ENCODE assay signal across 26 cellular contexts in genomic region chr9:70488793-70489105, GRCh38.
DNase-seq lines count a peak whose midpoint lies in the region; ATAC-seq and TF ChIP-seq lines count a peak whose summit lies in the region.
"Had no signal": no experiment of that assay in that cellular context is flagged by ENCODE, and none has a peak within 500 bp of the region (broad histone marks: within the 10 kb centered on the region; RNA-seq: fewer than 3 reads in every experiment).

No MANE protein-coding gene starts in this region.

- no peak overlapping the region for H2AK5ac ChIP-seq in IMR-90 (ENCODE audit: low read depth, low read length)

- TF ChIP-seq CTCF in IMR-90 (conservative IDR thresholded peaks at IDR 0.05; ENCODE audit: low read depth, low read length) (no peak), choroid plexus epithelial cell (conservative IDR thresholded peaks at IDR 0.05; ENCODE audit: low read depth, low read length) (no peak), mesothelial cell of epicardium (IDR thresholded peaks at IDR 0.05; ENCODE audit: unreplicated experiment) (no peak), suprapubic skin (IDR thresholded peaks at IDR 0.05) (no peak)

- H3K36me3 ChIP-seq in IMR-90 (ENCODE audit: control insufficient read depth, insufficient read depth, low read length) (no peaks in the 10 kb centered on the region), suprapubic skin (no peaks in the 10 kb centered on the region)

- no peak overlapping the region; the same call in 1 of the 2 replicates for H3K4me2 ChIP-seq in IMR-90 (ENCODE audit: low read depth, low read length)
- H3K4me2 ChIP-seq: KMS-11 had no signal

- H3K23ac ChIP-seq in IMR-90 (ENCODE audit: low read depth, low read length), result no peak overlapping the region

- H4K8ac ChIP-seq in IMR-90 (ENCODE audit: low read depth in 2 of 2, low read length in 2 of 2), result peak overlapping the region in 1 of 2 experiments; percentile 20; a peak in 1 of 4 replicates

- H2BK120ac ChIP-seq in IMR-90 (ENCODE audit: low read depth, low read length), result peak overlapping the region; percentile 50

- H3K9me3 ChIP-seq in IMR-90 (ENCODE audit: control insufficient read depth, insufficient read depth, low read length) (no peaks in the 10 kb centered on the region), suprapubic skin (no peaks in the 10 kb centered on the region)

- H3K36me3 Mint-ChIP-seq in mesothelial cell of epicardium, result no peaks in the 10 kb centered on the region
- H3K36me3 Mint-ChIP-seq: natural killer cell had no signal

- intact Hi-C loops in IMR-90 (cut with micrococcal nuclease), result loop anchor here (5.0 kb wide), 1 partner anchor 146 kb away; no protein-coding TSS in a partner anchor

- DNase-seq in IMR-90, result no peak
- peak; percentile 63 for DNase-seq in choroid plexus epithelial cell (ENCODE audit: low read depth)
- no peak for DNase-seq in mesothelial cell of epicardium (ENCODE audit: low spot score in 2 of 2, unreplicated experiment in 2 of 2)
- no peak for DNase-seq in suprapubic skin (ENCODE audit: low spot score in 2 of 2)
- no peak for DNase-seq in OCI-M1 (lab: John Stamatoyannopoulos, UW)
- DNase-seq in Kasumi-1 (lab: John Stamatoyannopoulos, UW), result no peak
- DNase-seq in NCI-H2081 (lab: John Stamatoyannopoulos, UW), result no peak
- DNase-seq: activated CD4-positive, alpha-beta T cell treated with anti-CD3 and anti-CD28 coated beads, Interleukin-2, amount 50 U/mL, for 1 hour; activated CD8-positive, alpha-beta memory T cell treated with anti-CD3 and anti-CD28 coated beads, Interleukin-2, amount 50 U/mL, for 48 hours; activated gamma-delta T cell treated with Interleukin-2 at 50 U/mL for 16 hours; anterior cingulate cortex; cerebellar nuclear complex; DND-41; effector memory CD8-positive, alpha-beta T cell; hypothalamus; islet precursor cell; mesendoderm; natural killer cell; NCI-H1092 treated with DMSO at 0.1 percent for 48 hours; NCI-H2107; NCI-H524 treated with DMSO at 0.1 percent for 48 hours; SIG-M5; T-helper 17 cell had no signal

- no peak overlapping the region for H3K14ac ChIP-seq in IMR-90 (replicated peaks; ENCODE audit: low read depth, low read length)

- H4K91ac ChIP-seq in IMR-90 (ENCODE audit: insufficient read depth, low read depth, low read length), result no peak overlapping the region; the same call in 1 of the 2 replicates

- in situ Hi-C loops in IMR-90 (cut with MboI; ENCODE audit: low sequenced_read_pairs), result loop anchor here (10.0 kb wide), 1 partner anchor 144 kb away; no protein-coding TSS in a partner anchor

- H3K9me3 Mint-ChIP-seq in mesothelial cell of epicardium, result no peaks in the 10 kb centered on the region
- H3K9me3 Mint-ChIP-seq: effector memory CD8-positive, alpha-beta T cell; natural killer cell had no signal

- H2AK9ac ChIP-seq in IMR-90 (replicated peaks; ENCODE audit: low read depth, low read length, poor library complexity), result no peak overlapping the region

- H3K27ac ChIP-seq in IMR-90 (ENCODE audit: insufficient read depth, low read length) (peak overlapping the region; percentile 45; the same call in 1 of the 2 replicates), suprapubic skin (peak overlapping the region; percentile 36)
- H3K27ac ChIP-seq: KMS-11, VCaP had no signal

- ATAC-seq in IMR-90 (ENCODE audit: low read depth), result no peak
- ATAC-seq in HG03469 (IDR thresholded peaks at IDR 0.05; ENCODE audit: unreplicated experiment), result no peak
- ATAC-seq: effector memory CD8-positive, alpha-beta T cell; natural killer cell; T-helper 17 cell had no signal

- TF ChIP-seq POLR2A in IMR-90 (IDR thresholded peaks at IDR 0.05; ENCODE audit: low read depth, low read length) (no peak), suprapubic skin (IDR thresholded peaks at IDR 0.05) (no peak)

- peaks cover 23% of the 10 kb centered on the region for H3K4me1 Mint-ChIP-seq in mesothelial cell of epicardium

- TF ChIP-seq RAD21 in IMR-90 (IDR thresholded peaks at IDR 0.05; ENCODE audit: low read length), result no peak

- no peak for TF ChIP-seq EP300 in suprapubic skin (IDR thresholded peaks at IDR 0.05)

- peak overlapping the region; percentile 79 for H3K18ac ChIP-seq in IMR-90 (ENCODE audit: low read depth, low read length)

- H3K9me1 ChIP-seq in IMR-90 (ENCODE audit: insufficient read depth, low read length), result peaks cover 11% of the 10 kb centered on the region

- H3K4me3 ChIP-seq in IMR-90 (ENCODE audit: insufficient read depth, low read depth, low read length) (no peak overlapping the region), choroid plexus epithelial cell (ENCODE audit: low read depth, low read length) (no peak overlapping the region), suprapubic skin (no peak overlapping the region)

- H2BK15ac ChIP-seq in IMR-90 (ENCODE audit: low read depth, low read length), result no peak overlapping the region

- dilution Hi-C loops in IMR-90 (cut with HindIII; ENCODE audit: low sequenced_read_pairs, unreplicated experiment), result no loop called here

- no peak overlapping the region for H3K4ac ChIP-seq in IMR-90 (ENCODE audit: low read depth, low read length)

- no peaks in the 10 kb centered on the region for H3K79me1 ChIP-seq in IMR-90 (ENCODE audit: low read depth in 1 of 2, low read length in 2 of 2)

- 60% methylated on average over 2 of the region's 3 CpGs; no CpG with 5 or more reads in 1 of the 2 experiments for WGBS in IMR-90 (ENCODE audit: extremely low coverage in 2 of 2, insufficient read length in 1 of 2), 2 experiments
- WGBS in suprapubic skin, result 6% methylated on average over 3 of the region's 3 CpGs

- no peaks in the 10 kb centered on the region for H3K27me3 Mint-ChIP-seq in mesothelial cell of epicardium (ENCODE audit: low read depth)

- POLR2A ChIA-PET in IMR-90 (lab: Charles Lee; ENCODE audit: unreplicated experiment), result no interaction called here

- H3K27me3 ChIP-seq in IMR-90 (ENCODE audit: control insufficient read depth, insufficient read depth, low read length), result no peaks in the 10 kb centered on the region
- H3K27me3 ChIP-seq in suprapubic skin, result no peaks in the 10 kb centered on the region

- no peaks in the 10 kb centered on the region for H4K20me1 ChIP-seq in IMR-90 (ENCODE audit: insufficient read depth, low read length)

- H4K5ac ChIP-seq in IMR-90 (ENCODE audit: low read depth, low read length), result peak overlapping the region; percentile 85

- H3K4me3 Mint-ChIP-seq in mesothelial cell of epicardium, result no peak overlapping the region
- H3K4me3 Mint-ChIP-seq: effector memory CD8-positive, alpha-beta T cell; natural killer cell; T-helper 17 cell had no signal

- H2BK5ac ChIP-seq in IMR-90 (ENCODE audit: low read depth, low read length, poor library complexity, severe bottlenecking), result no peak overlapping the region

- no peak overlapping the region for H3K56ac ChIP-seq in IMR-90 (ENCODE audit: extremely low read depth, insufficient read depth, low read length)

- H3K4me1 ChIP-seq in IMR-90 (ENCODE audit: control insufficient read depth, insufficient read depth, low read length) (peaks cover 7% of the 10 kb centered on the region), suprapubic skin (peaks cover 57% of the 10 kb centered on the region)

- no peak overlapping the region for H2AFZ ChIP-seq in IMR-90 (replicated peaks; ENCODE audit: low read length, poor library complexity)

- H3K9ac ChIP-seq in IMR-90 (ENCODE audit: low read depth, low read length), result no peak overlapping the region
- H3K9ac ChIP-seq: KMS-11 had no signal

- no TSS peak for BruUV-seq in IMR-90 (replicated peaks; lab: Mats Ljungman, UMichigan)

- H3K27ac Mint-ChIP-seq in mesothelial cell of epicardium, result peak overlapping the region; percentile 37
- H3K27ac Mint-ChIP-seq: effector memory CD8-positive, alpha-beta T cell; natural killer cell; T-helper 17 cell had no signal

- H2BK20ac ChIP-seq in IMR-90 (ENCODE audit: low read depth, low read length), result peak overlapping the region; percentile 45; the same call in 1 of the 2 replicates

- CTCF ChIA-PET in IMR-90 (lab: Yijun Ruan, JAX), result interaction anchor here (0.7 to 1.0 kb wide), 2 partner anchors 61 to 114 kb away, joined by 3 to 4 read pairs; no protein-coding TSS in a partner anchor

TF ChIP-seq in IMR-90, 13 proteins besides CTCF, POLR2A, EP300 and RAD21:
- no peak for TF ChIP-seq ELK1 (IDR thresholded peaks at IDR 0.05; ENCODE audit: borderline replicate concordance, low read depth, low read length)
- TF ChIP-seq CEBPB (IDR thresholded peaks at IDR 0.05; ENCODE audit: low read depth, low read length), result no peak
- TF ChIP-seq MXI1 (IDR thresholded peaks at IDR 0.05; ENCODE audit: borderline replicate concordance, low read depth, low read length), result no peak
- no peak for TF ChIP-seq NFE2L2 (IDR thresholded peaks at IDR 0.05; ENCODE audit: low read depth, low read length)
- no peak for TF ChIP-seq RCOR1 (IDR thresholded peaks at IDR 0.05; ENCODE audit: insufficient replicate concordance, low read length)
- TF ChIP-seq MAFK (IDR thresholded peaks at IDR 0.05; ENCODE audit: low read depth, low read length), result no peak
- no peak for TF ChIP-seq SMC3 (IDR thresholded peaks at IDR 0.05; ENCODE audit: low read depth, low read length)
- no peak for TF ChIP-seq CHD1 (IDR thresholded peaks at IDR 0.05; ENCODE audit: low read depth, low read length)
- no peak for TF ChIP-seq MAZ (IDR thresholded peaks at IDR 0.05; ENCODE audit: borderline replicate concordance, low read depth, low read length)
- no peak for TF ChIP-seq FOS (IDR thresholded peaks at IDR 0.05; ENCODE audit: low read depth, low read length)
- no peak for TF ChIP-seq RFX5 (IDR thresholded peaks at IDR 0.05; ENCODE audit: low read depth, low read length)
- no peak for TF ChIP-seq BHLHE40 (IDR thresholded peaks at IDR 0.05; ENCODE audit: low read depth, low read length)
- no peak for TF ChIP-seq USF2 (IDR thresholded peaks at IDR 0.05; ENCODE audit: low read depth, low read length)
